27 cellular contexts compared by ENCODE assay signal in the genomic region with DNA sequence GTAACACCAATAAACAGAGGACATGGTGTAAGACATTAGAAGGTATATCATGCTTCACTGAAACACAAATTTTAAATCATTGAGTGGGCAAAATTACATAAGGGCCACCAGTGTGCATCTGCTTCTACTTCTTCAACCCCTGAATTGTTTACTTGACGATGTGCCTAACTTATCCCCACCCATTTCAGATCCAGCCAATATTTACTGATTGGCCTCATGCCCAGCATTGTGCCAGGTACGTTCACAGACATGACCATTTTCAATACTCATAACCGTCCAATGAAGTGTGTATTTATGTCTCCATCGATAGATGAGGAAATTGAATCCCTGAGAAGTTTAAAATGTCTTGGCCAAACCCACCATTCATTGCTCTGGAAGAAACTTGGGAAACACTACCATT.
DNase-seq lines count a peak whose midpoint lies in the region; ATAC-seq, FAIRE-seq and TF ChIP-seq lines count a peak whose summit lies in the region.
"Had no signal": no experiment of that assay in that cellular context is flagged by ENCODE, and none has a peak within 500 bp of the region (broad histone marks: within the 10 kb centered on the region; RNA-seq: fewer than 3 reads in every experiment).

No MANE protein-coding gene starts in this region.

- no peaks in the 10 kb centered on the region for H3K27me3 ChIP-seq in esophagus muscularis mucosa
- H3K27me3 ChIP-seq: ascending aorta had no signal

- no peaks in the 10 kb centered on the region for H3K27me3 Mint-ChIP-seq in glutamatergic neuron (ENCODE audit: unreplicated experiment)
- H3K27me3 Mint-ChIP-seq: activated CD4-positive, alpha-beta T cell treated with anti-CD3 and anti-CD28 coated beads, Interleukin-2, amount 10 ng/mL, durations not matched to agents 7 days and 5 days; activated CD8-positive, alpha-beta memory T cell treated with anti-CD3 and anti-CD28 coated beads, Interleukin-2, amount 10 ng/mL, durations not matched to agents 7 days and 5 days; activated naive CD8-positive, alpha-beta T cell; central memory CD8-positive, alpha-beta T cell; naive thymus-derived CD4-positive, alpha-beta T cell had no signal

- H3K4me1 Mint-ChIP-seq in glutamatergic neuron (ENCODE audit: low read depth, unreplicated experiment), result peaks cover 6% of the 10 kb centered on the region
- H3K4me1 Mint-ChIP-seq: activated CD4-positive, alpha-beta T cell treated with anti-CD3 and anti-CD28 coated beads, Interleukin-2, amount 10 ng/mL, durations not matched to agents 7 days and 5 days; activated CD8-positive, alpha-beta memory T cell treated with anti-CD3 and anti-CD28 coated beads, Interleukin-2, amount 10 ng/mL, durations not matched to agents 7 days and 5 days; central memory CD8-positive, alpha-beta T cell; naive thymus-derived CD4-positive, alpha-beta T cell had no signal

- H3K27ac ChIP-seq in A549, result no peak overlapping the region
- no peak overlapping the region for H3K27ac ChIP-seq in esophagus muscularis mucosa (replicated peaks in 1 of 4)
- H3K27ac ChIP-seq: ascending aorta, dorsolateral prefrontal cortex, heart left ventricle, spleen, WERI-Rb-1 had no signal

- TF ChIP-seq POLR2A in A549 (IDR thresholded peaks at IDR 0.05; ENCODE audit: low read length), result no peak
- TF ChIP-seq POLR2A in esophagus muscularis mucosa (IDR thresholded peaks at IDR 0.05; ENCODE audit: low read depth), result no peak

- H3K4me3 Mint-ChIP-seq in glutamatergic neuron (ENCODE audit: unreplicated experiment), result no peak overlapping the region
- H3K4me3 Mint-ChIP-seq: activated CD4-positive, alpha-beta T cell treated with anti-CD3 and anti-CD28 coated beads, Interleukin-2, amount 10 ng/mL, durations not matched to agents 7 days and 5 days; activated CD8-positive, alpha-beta memory T cell treated with anti-CD3 and anti-CD28 coated beads, Interleukin-2, amount 10 ng/mL, durations not matched to agents 7 days and 5 days; activated naive CD8-positive, alpha-beta T cell; activated T-helper 1 cell treated with anti-CD3 and anti-CD28 coated beads, Interleukin-12 subunit alpha, Interleukin-12 subunit beta, Interleukin-2, Interleukin-4 antibody, amounts not matched to agents 30 ng/mL and 10 ng/mL and 1 ng/mL, durations not matched to agents 14 hours and 24 hours and 36 hours; central memory CD8-positive, alpha-beta T cell; naive thymus-derived CD4-positive, alpha-beta T cell had no signal

- no peaks in the 10 kb centered on the region for H3K36me3 Mint-ChIP-seq in glutamatergic neuron (ENCODE audit: unreplicated experiment)
- H3K36me3 Mint-ChIP-seq: activated CD8-positive, alpha-beta memory T cell treated with anti-CD3 and anti-CD28 coated beads, Interleukin-2, amount 10 ng/mL, durations not matched to agents 7 days and 5 days; activated naive CD8-positive, alpha-beta T cell; naive thymus-derived CD4-positive, alpha-beta T cell had no signal

- ATAC-seq in A549, result no peak
- no peak for ATAC-seq in GM18519 (IDR thresholded peaks at IDR 0.05; ENCODE audit: low FRiP score, unreplicated experiment)
- ATAC-seq: activated CD8-positive, alpha-beta memory T cell treated with anti-CD3 and anti-CD28 coated beads, Interleukin-2, amount 10 ng/mL, durations not matched to agents 7 days and 5 days; heart left ventricle; left cardiac atrium; naive thymus-derived CD4-positive, alpha-beta T cell had no signal

- no peaks in the 10 kb centered on the region for H3K9me3 ChIP-seq in A549
- no peaks in the 10 kb centered on the region for H3K9me3 ChIP-seq in esophagus muscularis mucosa
- H3K9me3 ChIP-seq: ascending aorta, heart left ventricle, SK-N-SH, spleen had no signal

- no peak for DNase-seq in A549 (ENCODE audit: low read depth in 1 of 2, low spot score in 1 of 2)
- no peak for DNase-seq in D721Med (ENCODE audit: insufficient read length, low spot score)
- DNase-seq in NCI-H2196 (lab: John Stamatoyannopoulos, UW; ENCODE audit: unreplicated experiment), result peak; percentile 15
- peak; percentile 55 to 63 for DNase-seq in SHP77 (lab: John Stamatoyannopoulos, UW)
- no peak for DNase-seq in esophagus muscularis mucosa (ENCODE audit: extremely low spot score)
- no peak for DNase-seq in stimulated activated CD4-positive, alpha-beta T cell treated with anti-CD3 and anti-CD28 coated beads, Interleukin-4, amount 100 ng/mL, for 4 hours
- DNase-seq in glutamatergic neuron, result no peak
- DNase-seq: activated CD4-positive, alpha-beta T cell treated with anti-CD3 and anti-CD28 coated beads, Interleukin-2, amount 10 ng/mL, durations not matched to agents 7 days and 5 days; activated CD8-positive, alpha-beta memory T cell treated with anti-CD3 and anti-CD28 coated beads, Interleukin-2, amount 10 ng/mL, durations not matched to agents 7 days and 5 days; dorsolateral prefrontal cortex; GOT3; heart left ventricle; left cardiac atrium; mesenchymal stem cell; naive thymus-derived CD4-positive, alpha-beta T cell; NCI-H187 treated with DMSO at 0.1 percent for 48 hours; retina; SK-N-SH; spleen; stimulated activated CD4-positive, alpha-beta T cell treated with anti-CD3 and anti-CD28 coated beads, Interleukin-4, amount 100 ng/mL, for 1 hour; stimulated activated naive CD4-positive, alpha-beta T cell treated with Interleukin-2 at 50 U/mL for 16 hours; WERI-Rb-1 had no signal

- FAIRE-seq in A549 (lab: Jason Lieb, UNC) (peak; percentile 49), D721Med (lab: Jason Lieb, UNC) (peak; percentile 11)

- CTCF ChIA-PET in A549 (lab: Yijun Ruan, JAX), result no interaction called here

- 43% methylated on average over 4 of the region's 4 CpGs for WGBS in A549 (ENCODE audit: missing lambda C conversion rate)
- 70% methylated on average over 4 of the region's 4 CpGs for WGBS in esophagus muscularis mucosa

- intact Hi-C loops in esophagus muscularis mucosa (cut with DNase I), result no loop called here

- TF ChIP-seq RAD21 in A549 (conservative IDR thresholded peaks at IDR 0.05 in 1 of 2, IDR thresholded peaks at IDR 0.05 in 1 of 2), result no peak

- POLR2A ChIA-PET in A549 (lab: Yijun Ruan, JAX), result no interaction called here

- H3K36me3 ChIP-seq in esophagus muscularis mucosa, result no peaks in the 10 kb centered on the region
- H3K36me3 ChIP-seq: ascending aorta, heart left ventricle, spleen, WERI-Rb-1 had no signal

- TF ChIP-seq CTCF in A549 (IDR thresholded peaks at IDR 0.05), result no peak
- no peak for TF ChIP-seq CTCF in D721Med (IDR thresholded peaks at IDR 0.05; ENCODE audit: insufficient read depth, missing control alignments)
- TF ChIP-seq CTCF in esophagus muscularis mucosa (IDR thresholded peaks at IDR 0.05), result no peak
- TF ChIP-seq CTCF in glutamatergic neuron (IDR thresholded peaks at IDR 0.05; ENCODE audit: partially characterized antibody, unreplicated experiment), result no peak

- TF ChIP-seq EP300 in A549 (IDR thresholded peaks at IDR 0.05), result no peak
- TF ChIP-seq EP300 in esophagus muscularis mucosa (IDR thresholded peaks at IDR 0.05), result no peak

- H3K4me1 ChIP-seq in A549 (no peaks in the 10 kb centered on the region), esophagus muscularis mucosa (peaks cover 0 to 25% (median 9%) of the 10 kb centered on the region in 4 donors)
- H3K4me1 ChIP-seq: ascending aorta, heart left ventricle, spleen had no signal

- no peaks in the 10 kb centered on the region for H3K9me3 Mint-ChIP-seq in glutamatergic neuron (ENCODE audit: unreplicated experiment)
- H3K9me3 Mint-ChIP-seq: activated CD4-positive, alpha-beta T cell treated with anti-CD3 and anti-CD28 coated beads, Interleukin-2, amount 10 ng/mL, durations not matched to agents 7 days and 5 days; activated T-helper 1 cell treated with anti-CD3 and anti-CD28 coated beads, Interleukin-12 subunit alpha, Interleukin-12 subunit beta, Interleukin-2, Interleukin-4 antibody, amounts not matched to agents 30 ng/mL and 10 ng/mL and 1 ng/mL, durations not matched to agents 14 hours and 24 hours and 36 hours had no signal

- H3K4me2 ChIP-seq in A549, result no peak overlapping the region
- H3K4me2 ChIP-seq: SK-N-SH had no signal

- no peak overlapping the region for H3K27ac Mint-ChIP-seq in glutamatergic neuron (ENCODE audit: unreplicated experiment)
- H3K27ac Mint-ChIP-seq: activated CD4-positive, alpha-beta T cell treated with anti-CD3 and anti-CD28 coated beads, Interleukin-2, amount 10 ng/mL, durations not matched to agents 7 days and 5 days; activated CD8-positive, alpha-beta memory T cell treated with anti-CD3 and anti-CD28 coated beads, Interleukin-2, amount 10 ng/mL, durations not matched to agents 7 days and 5 days; activated naive CD8-positive, alpha-beta T cell; activated T-helper 1 cell treated with anti-CD3 and anti-CD28 coated beads, Interleukin-12 subunit alpha, Interleukin-12 subunit beta, Interleukin-2, Interleukin-4 antibody, amounts not matched to agents 30 ng/mL and 10 ng/mL and 1 ng/mL, durations not matched to agents 14 hours and 24 hours and 36 hours; naive thymus-derived CD4-positive, alpha-beta T cell had no signal

- H3K4me3 ChIP-seq in A549 (no peak overlapping the region), esophagus muscularis mucosa (no peak overlapping the region)
- H3K4me3 ChIP-seq: ascending aorta, dorsolateral prefrontal cortex, heart left ventricle, spleen had no signal

TF ChIP-seq in A549, 52 proteins besides CTCF, POLR2A, EP300 and RAD21 (continues in another document):
- TF ChIP-seq PBX3 (IDR thresholded peaks at IDR 0.05) (no peak), JUNB (IDR thresholded peaks at IDR 0.05) (no peak), CHD2 (IDR thresholded peaks at IDR 0.05; ENCODE audit: low read length, partially characterized antibody) (no peak), RARB (CRISPR knock-in tag; IDR thresholded peaks at IDR 0.05) (no peak), CHD4 (IDR thresholded peaks at IDR 0.05; ENCODE audit: borderline replicate concordance) (no peak), CBX8 (IDR thresholded peaks at IDR 0.05) (no peak), E2F6 (IDR thresholded peaks at IDR 0.05; ENCODE audit: borderline replicate concordance, low read depth) (no peak), BHLHE40 (IDR thresholded peaks at IDR 0.05; ENCODE audit: low read depth, low read length) (no peak), FOSL2 (IDR thresholded peaks at IDR 0.05) (no peak), FOSL2 (CRISPR knock-in tag; IDR thresholded peaks at IDR 0.05) (no peak)

Comparison
In these comparisons a context has a peak if more than half of its experiments do, and no peak if none do; other contexts are left out.
1. DNase-seq: peak in NCI-H2196 (single experiment) and SHP77 (2 of 2); none in A549 (0 of 2), D721Med (single experiment), esophagus muscularis mucosa (single experiment), stimulated activated CD4-positive, alpha-beta T cell treated with anti-CD3 and anti-CD28 coated beads, Interleukin-4, amount 100 ng/mL, for 4 hours (0 of 2) and glutamatergic neuron (single experiment).